8 cellular contexts compared by ENCODE assay signal in the genomic region with DNA sequence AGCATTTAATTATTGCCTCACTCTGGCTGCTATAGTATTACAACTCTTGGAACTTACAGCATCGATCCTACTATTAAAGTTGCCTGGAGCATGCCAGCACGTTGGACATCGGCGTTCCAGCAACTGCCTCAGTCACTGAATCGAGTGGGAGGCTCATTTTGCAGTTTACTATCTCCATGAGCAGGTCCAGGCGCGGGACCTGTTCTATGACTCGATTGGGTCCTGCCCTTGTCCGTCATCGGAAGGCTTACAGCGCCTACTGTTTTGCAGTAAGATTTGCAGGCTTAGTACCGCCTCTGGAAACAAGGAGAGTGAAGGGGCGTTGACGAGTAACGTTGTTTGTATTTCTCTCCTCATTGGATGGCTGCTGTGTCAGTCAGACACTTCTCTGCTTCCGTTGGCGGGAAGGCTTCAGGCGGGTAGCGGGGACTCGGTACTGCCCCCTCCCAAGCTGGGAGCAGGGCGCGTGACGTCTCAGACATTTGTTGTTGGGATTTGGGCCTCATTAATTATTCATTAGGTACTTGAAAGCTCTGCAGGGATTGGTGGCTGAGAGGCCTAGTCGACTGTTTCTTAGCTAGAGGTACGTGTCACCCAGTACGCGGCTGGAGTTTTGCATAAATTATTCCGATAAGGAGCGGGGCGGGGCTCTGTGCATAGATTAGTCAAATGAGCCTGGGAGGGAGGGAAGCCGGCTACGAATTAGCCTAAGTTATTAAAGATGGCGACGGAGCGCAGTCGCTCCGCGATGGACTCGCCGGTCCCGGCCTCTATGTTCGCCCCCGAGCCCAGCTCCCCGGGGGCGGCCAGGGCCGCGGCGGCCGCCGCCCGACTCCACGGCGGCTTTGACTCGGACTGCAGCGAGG. TPM values are rescaled to one million over a fixed set of nuclear protein-coding genes. Genes with fewer than 3 reads are reported as not detected.
DNase-seq lines count a peak whose midpoint lies in the region; ATAC-seq and TF ChIP-seq lines count a peak whose summit lies in the region.

A gene (plus strand): TSS at position 710 of the 866 bp plus-strand sequence. CDS start 12 bp downstream, at position 722.

- H3K9me1 ChIP-seq in IMR-90 (ENCODE audit: insufficient read depth, low read length) = peaks cover 22% of the 10 kb centered on the region

- H3K4me1 ChIP-seq in IMR-90 (ENCODE audit: control insufficient read depth, insufficient read depth, low read length) = peaks cover 8% of the 10 kb centered on the region

- H3K23ac ChIP-seq in IMR-90 (ENCODE audit: low read depth, low read length) = peak within 1 kb of the TSS; percentile 99

- in situ Hi-C loops in IMR-90 (cut with MboI; ENCODE audit: low sequenced_read_pairs) = no loop called here

- peak within 1 kb of the TSS; percentile 60 for H2AK5ac ChIP-seq in IMR-90 (ENCODE audit: low read depth, low read length)

- peak within 1 kb of the TSS; percentile 21; the same call in 1 of the 2 replicates for H3K18ac ChIP-seq in IMR-90 (ENCODE audit: low read depth, low read length)

- H3K4ac ChIP-seq in IMR-90 (ENCODE audit: low read depth, low read length) = peak within 1 kb of the TSS; percentile 91

- dilution Hi-C loops in IMR-90 (cut with HindIII; ENCODE audit: low sequenced_read_pairs, unreplicated experiment) = no loop called here

- H4K5ac ChIP-seq in IMR-90 (ENCODE audit: low read depth, low read length) = peak within 1 kb of the TSS; percentile 34; the same call in 1 of the 2 replicates

- POLR2A ChIA-PET in IMR-90 (lab: Charles Lee; ENCODE audit: unreplicated experiment) = no interaction called here

- peak within 1 kb of the TSS; percentile 92 for H3K4me2 ChIP-seq in IMR-90 (ENCODE audit: low read depth, low read length)

- peak; percentile 91 for TF ChIP-seq POLR2A in IMR-90 (IDR thresholded peaks at IDR 0.05; ENCODE audit: low read depth, low read length)

- peak within 1 kb of the TSS; percentile 77 for H2BK5ac ChIP-seq in IMR-90 (ENCODE audit: low read depth, low read length, poor library complexity, severe bottlenecking)

- peaks cover 1% of the 10 kb centered on the region; the same call in 1 of the 2 replicates for H3K36me3 ChIP-seq in IMR-90 (ENCODE audit: control insufficient read depth, insufficient read depth, low read length)

- ATAC-seq in GM21528 (IDR thresholded peaks at IDR 0.05; ENCODE audit: low FRiP score, unreplicated experiment) = peak; percentile 76
- peak; percentile 87 for ATAC-seq in IMR-90 (ENCODE audit: low read depth)

- H4K8ac ChIP-seq in IMR-90 (ENCODE audit: low read depth in 2 of 2, low read length in 2 of 2) = peak within 1 kb of the TSS in 1 of 2 experiments; percentile 48; a peak in 1 of 4 replicates

- no TSS peak for BruUV-seq in IMR-90 (replicated peaks; lab: Mats Ljungman, UMichigan)

- peak within 1 kb of the TSS; percentile 97 for H2AK9ac ChIP-seq in IMR-90 (replicated peaks; ENCODE audit: low read depth, low read length, poor library complexity)

- peak within 1 kb of the TSS; percentile 53; the same call in 1 of the 2 replicates for H4K91ac ChIP-seq in IMR-90 (ENCODE audit: insufficient read depth, low read depth, low read length)

- no peak within 1 kb of the TSS for H2BK20ac ChIP-seq in IMR-90 (ENCODE audit: low read depth, low read length)

- 0% methylated on average over 35 of the region's 55 CpGs; no CpG with 5 or more reads in 1 of the 2 experiments for WGBS in IMR-90 (ENCODE audit: extremely low coverage in 2 of 2, insufficient read length in 1 of 2), 2 experiments

- no peak for TF ChIP-seq RAD21 in IMR-90 (IDR thresholded peaks at IDR 0.05; ENCODE audit: low read length)

- H2BK15ac ChIP-seq in IMR-90 (ENCODE audit: low read depth, low read length) = 0 out of 3 replicates have a peak within 1 kb of the TSS, but pooled peaks have one; percentile 29

- H2AFZ ChIP-seq in IMR-90 (replicated peaks; ENCODE audit: low read length, poor library complexity) = peak within 1 kb of the TSS; percentile 93

- peaks cover 2 to 51% of the 10 kb centered on the region in 2 experiments; a peak in 2 of 4 replicates for H3K79me1 ChIP-seq in IMR-90 (ENCODE audit: low read depth in 1 of 2, low read length in 2 of 2)

- DNase-seq in DMS 273 (lab: John Stamatoyannopoulos, UW; ENCODE audit: unreplicated experiment) = peak; percentile 99
- peak; percentile 100 for DNase-seq in IMR-90
- peak; percentile 100 for DNase-seq in OCI-M1 (lab: John Stamatoyannopoulos, UW)
- DNase-seq in activated T-cell treated with anti-CD3 and anti-CD28 coated beads for 24 hours (ENCODE audit: low read depth) = peak; percentile 97
- peak; percentile 99 for DNase-seq in epidermal melanocyte (ENCODE audit: insufficient read length, low spot score)
- peak; percentile 100 for DNase-seq in middle frontal gyrus (ENCODE audit: extremely low spot score, low spot score)
- DNase-seq in stimulated activated CD8-positive, alpha-beta memory T cell treated with anti-CD3 and anti-CD28 coated beads, Interleukin-2, amount 100 ng/mL, for 48 hours (ENCODE audit: low read depth in 2 of 2) = peak; percentile 90 to 91

- peak within 1 kb of the TSS; percentile 64 for H3K9ac ChIP-seq in IMR-90 (ENCODE audit: low read depth, low read length)

- no peaks in the 10 kb centered on the region for H3K27me3 ChIP-seq in IMR-90 (ENCODE audit: control insufficient read depth, insufficient read depth, low read length)

- peak within 1 kb of the TSS; percentile 75 for H3K56ac ChIP-seq in IMR-90 (ENCODE audit: extremely low read depth, insufficient read depth, low read length)

- H2BK120ac ChIP-seq in IMR-90 (ENCODE audit: low read depth, low read length) = no peak within 1 kb of the TSS

- peak; percentile 13; the same call in 1 of the 2 replicates for TF ChIP-seq CTCF in IMR-90 (conservative IDR thresholded peaks at IDR 0.05; ENCODE audit: low read depth, low read length)

- H3K9me3 ChIP-seq in IMR-90 (ENCODE audit: control insufficient read depth, insufficient read depth, low read length) = no peaks in the 10 kb centered on the region

- peak within 1 kb of the TSS; percentile 69 for H3K4me3 ChIP-seq in IMR-90 (ENCODE audit: insufficient read depth, low read depth, low read length)

- H4K20me1 ChIP-seq in IMR-90 (ENCODE audit: insufficient read depth, low read length) = peaks cover 41% of the 10 kb centered on the region

- H3K27ac ChIP-seq in IMR-90 (ENCODE audit: insufficient read depth, low read length) = peak within 1 kb of the TSS; percentile 72

- intact Hi-C loops in IMR-90 (cut with micrococcal nuclease) = loop anchor here (10.0 kb wide), 1 partner anchor 651 kb away; a partner anchor contains a TSS

- H3K14ac ChIP-seq in IMR-90 (replicated peaks; ENCODE audit: low read depth, low read length) = peak within 1 kb of the TSS; percentile 87

- CTCF ChIA-PET in IMR-90 (lab: Yijun Ruan, JAX) = interaction anchor here (1.5 kb wide), 1 partner anchor 13 kb away, joined by 3 read pairs; no protein-coding TSS in a partner anchor

TF ChIP-seq in IMR-90, 13 proteins besides CTCF, POLR2A, EP300 and RAD21:
- peak; percentile 85 for TF ChIP-seq MAFK (IDR thresholded peaks at IDR 0.05; ENCODE audit: low read depth, low read length)
- TF ChIP-seq, protein P1, sequence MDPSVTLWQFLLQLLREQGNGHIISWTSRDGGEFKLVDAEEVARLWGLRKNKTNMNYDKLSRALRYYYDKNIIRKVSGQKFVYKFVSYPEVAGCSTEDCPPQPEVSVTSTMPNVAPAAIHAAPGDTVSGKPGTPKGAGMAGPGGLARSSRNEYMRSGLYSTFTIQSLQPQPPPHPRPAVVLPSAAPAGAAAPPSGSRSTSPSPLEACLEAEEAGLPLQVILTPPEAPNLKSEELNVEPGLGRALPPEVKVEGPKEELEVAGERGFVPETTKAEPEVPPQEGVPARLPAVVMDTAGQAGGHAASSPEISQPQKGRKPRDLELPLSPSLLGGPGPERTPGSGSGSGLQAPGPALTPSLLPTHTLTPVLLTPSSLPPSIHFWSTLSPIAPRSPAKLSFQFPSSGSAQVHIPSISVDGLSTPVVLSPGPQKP (IDR thresholded peaks at IDR 0.05; ENCODE audit: borderline replicate concordance, low read depth, low read length) = no peak
- peak; percentile 66; the same call in 1 of the 2 replicates for TF ChIP-seq RFX5 (IDR thresholded peaks at IDR 0.05; ENCODE audit: low read depth, low read length)
- TF ChIP-seq RCOR1 (IDR thresholded peaks at IDR 0.05; ENCODE audit: insufficient replicate concordance, low read length) = no peak
- TF ChIP-seq FOS (IDR thresholded peaks at IDR 0.05; ENCODE audit: low read depth, low read length) = no peak; the same call in 1 of the 2 replicates
- no peak for TF ChIP-seq BHLHE40 (IDR thresholded peaks at IDR 0.05; ENCODE audit: low read depth, low read length)
- TF ChIP-seq, protein P2, sequence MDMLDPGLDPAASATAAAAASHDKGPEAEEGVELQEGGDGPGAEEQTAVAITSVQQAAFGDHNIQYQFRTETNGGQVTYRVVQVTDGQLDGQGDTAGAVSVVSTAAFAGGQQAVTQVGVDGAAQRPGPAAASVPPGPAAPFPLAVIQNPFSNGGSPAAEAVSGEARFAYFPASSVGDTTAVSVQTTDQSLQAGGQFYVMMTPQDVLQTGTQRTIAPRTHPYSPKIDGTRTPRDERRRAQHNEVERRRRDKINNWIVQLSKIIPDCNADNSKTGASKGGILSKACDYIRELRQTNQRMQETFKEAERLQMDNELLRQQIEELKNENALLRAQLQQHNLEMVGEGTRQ (IDR thresholded peaks at IDR 0.05; ENCODE audit: low read depth, low read length) = peak; percentile 82
- TF ChIP-seq MXI1 (IDR thresholded peaks at IDR 0.05; ENCODE audit: borderline replicate concordance, low read depth, low read length) = no peak
- peak; percentile 94; the same call in 1 of the 2 replicates for TF ChIP-seq MAZ (IDR thresholded peaks at IDR 0.05; ENCODE audit: borderline replicate concordance, low read depth, low read length)
- no peak for TF ChIP-seq NFE2L2 (IDR thresholded peaks at IDR 0.05; ENCODE audit: low read depth, low read length)
- TF ChIP-seq CHD1 (IDR thresholded peaks at IDR 0.05; ENCODE audit: low read depth, low read length) = peak; percentile 94; the same call in 1 of the 2 replicates
- peak; percentile 71 for TF ChIP-seq CEBPB (IDR thresholded peaks at IDR 0.05; ENCODE audit: low read depth, low read length)
- TF ChIP-seq SMC3 (IDR thresholded peaks at IDR 0.05; ENCODE audit: low read depth, low read length) = no peak

RNA-seq across cellular contexts. Expression of the gene that starts here (rescaled TPM):
- 12.4 and 21.4 TPM in 2 replicates for total RNA-seq in IMR-90 (2012; rRNA removed)
- polyA plus RNA-seq in IMR-90 (2012; rRNA removed) = 24.9 and 29.5 TPM in 2 replicates
- polyA plus RNA-seq in IMR-90 (2012; cell fraction: cytosol; rRNA removed) = 11.2 and 16.9 TPM in 2 replicates
- polyA plus RNA-seq in IMR-90 (2012; cell fraction: nucleus; rRNA removed; ENCODE audit: low replicate concordance) = 63.4 and 70.2 TPM in 2 replicates

Comparison
In these comparisons a context has a peak if more than half of its experiments do, and no peak if none do; other contexts are left out.
1. Peak in every context shown above with its lines: DNase-seq, ATAC-seq, H3K4me3 ChIP-seq and H3K27ac ChIP-seq.